8 cellular contexts compared by ENCODE assay signal in genomic region chr2:218272531-218273212, GRCh38. TPM values are rescaled to one million over a fixed set of nuclear protein-coding genes. Genes with fewer than 3 reads are reported as not detected.
DNase-seq lines count a peak whose midpoint lies in the region; ATAC-seq and TF ChIP-seq lines count a peak whose summit lies in the region.

No MANE protein-coding gene starts in this region.

- POLR2A ChIA-PET in RWPE1 (lab: Yijun Ruan, JAX; ENCODE audit: low non-redundant PET) = interaction anchor here (1.4 kb wide), 1 partner anchor 19 kb away, joined by 4 read pairs; the partner anchor contains the start of gene TMBIM1

- no peak overlapping the region for H3K4me3 ChIP-seq in fibroblast of pulmonary artery (replicated peaks; ENCODE audit: low read depth, low read length)

- CTCF ChIA-PET in RWPE1 (lab: Yijun Ruan, JAX) = interaction anchor here (0.6 to 1.2 kb wide), 7 partner anchors 10 to 84 kb away, joined by 3 to 4 read pairs (median 3); partner anchors contain the start of genes CATIP and TMBIM1

- ATAC-seq in activated T-helper 17 cell treated with anti-CD3 and anti-CD28 coated beads, Interleukin-2, amount 50 U/mL, for 72 hours (replicated peaks) = peak; percentile 17

- peak overlapping the region; percentile 99 for H3K4me3 Mint-ChIP-seq in activated T-helper 17 cell treated with anti-CD3 and anti-CD28 coated beads, Interleukin-2, amount 50 U/mL, for 72 hours

- no peak overlapping the region for H3K27ac Mint-ChIP-seq in activated T-helper 17 cell treated with anti-CD3 and anti-CD28 coated beads, Interleukin-2, amount 50 U/mL, for 72 hours

- DNase-seq in SIG-M5 treated with dmso at 0.1 percent for 504 hours (lab: John Stamatoyannopoulos, UW; ENCODE audit: unreplicated experiment) (peak; percentile 89), SIG-M5 (lab: John Stamatoyannopoulos, UW) (no peak), LHCN-M2 (ENCODE audit: low read depth) (peak; percentile 98), RWPE1 (ENCODE audit: low spot score) (peak; percentile 91), fibroblast of pulmonary artery (ENCODE audit: low read depth) (peak; percentile 93), non-pigmented ciliary epithelial cell (ENCODE audit: low read depth) (peak; percentile 55), stromal cell of bone marrow (ENCODE audit: low read depth) (peak; percentile 93)

- H3K27me3 Mint-ChIP-seq in activated T-helper 17 cell treated with anti-CD3 and anti-CD28 coated beads, Interleukin-2, amount 50 U/mL, for 72 hours = no peaks in the 10 kb centered on the region

- peak; percentile 91 for TF ChIP-seq CTCF in RWPE1 (conservative IDR thresholded peaks at IDR 0.05; ENCODE audit: low read depth)
- TF ChIP-seq CTCF in fibroblast of pulmonary artery (IDR thresholded peaks at IDR 0.05; ENCODE audit: low read length, missing control alignments) = peak; percentile 92

- peaks cover 22% of the 10 kb centered on the region for H3K4me1 Mint-ChIP-seq in activated T-helper 17 cell treated with anti-CD3 and anti-CD28 coated beads, Interleukin-2, amount 50 U/mL, for 72 hours

- H3K9me3 Mint-ChIP-seq in activated T-helper 17 cell treated with anti-CD3 and anti-CD28 coated beads, Interleukin-2, amount 50 U/mL, for 72 hours = no peaks in the 10 kb centered on the region

- H3K36me3 Mint-ChIP-seq in activated T-helper 17 cell treated with anti-CD3 and anti-CD28 coated beads, Interleukin-2, amount 50 U/mL, for 72 hours (ENCODE audit: low read depth) = peaks cover 73% of the 10 kb centered on the region

- H3K27ac ChIP-seq in RWPE1 = peak overlapping the region; percentile 88

RNA-seq across cellular contexts. Expression of gene PNKD, which starts 2.4 kb away (rescaled TPM):
- 39.6 and 54.2 TPM in 2 replicates for total RNA-seq in LHCN-M2 (2014; rRNA removed)
- 117 TPM for polyA plus RNA-seq in LHCN-M2 (2012)
- total RNA-seq in activated T-helper 17 cell treated with anti-CD3 and anti-CD28 coated beads, Interleukin-2, amount 50 U/mL, for 72 hours = 10 to 100 TPM; 21.1 to 30.9 TPM

RNA-seq across cellular contexts. Expression of gene AAMP, which starts 2.7 kb away (rescaled TPM):
- total RNA-seq in LHCN-M2 (2014; rRNA removed) = 168 and 170 TPM in 2 replicates
- 96.2 TPM for polyA plus RNA-seq in LHCN-M2 (2012)
- total RNA-seq in activated T-helper 17 cell treated with anti-CD3 and anti-CD28 coated beads, Interleukin-2, amount 50 U/mL, for 72 hours = 10 to 100 TPM; 60.0 to 77.5 TPM

RNA-seq across cellular contexts. Expression of gene GPBAR1, which starts 11.9 kb away (rescaled TPM):
- total RNA-seq in LHCN-M2 (2014; rRNA removed) = 0.06 TPM in 1 of 2 replicates, not detected in the other
- 0.07 TPM for polyA plus RNA-seq in LHCN-M2 (2012)
- total RNA-seq in activated T-helper 17 cell treated with anti-CD3 and anti-CD28 coated beads, Interleukin-2, amount 50 U/mL, for 72 hours = 1 to 10 TPM; 1.3 to 1.4 TPM

RNA-seq across cellular contexts. Expression of gene TMBIM1, which starts 19.6 kb away (rescaled TPM):
- total RNA-seq in LHCN-M2 (2014; rRNA removed) = 148 and 158 TPM in 2 replicates
- 192 TPM for polyA plus RNA-seq in LHCN-M2 (2012)
- total RNA-seq in activated T-helper 17 cell treated with anti-CD3 and anti-CD28 coated beads, Interleukin-2, amount 50 U/mL, for 72 hours = 10 to 100 TPM; 50.9 to 62.0 TPM

RNA-seq across cellular contexts. Expression of gene ARPC2, which starts 55.7 kb away (rescaled TPM):
- total RNA-seq in LHCN-M2 (2014; rRNA removed) = 499 and 526 TPM in 2 replicates
- 486 TPM for polyA plus RNA-seq in LHCN-M2 (2012)
- total RNA-seq in activated T-helper 17 cell treated with anti-CD3 and anti-CD28 coated beads, Interleukin-2, amount 50 U/mL, for 72 hours = 100 to 1,000 TPM; 679 to 681 TPM
